ENCODE assay signal across 16 cellular contexts in genomic region chr10:8439040-8439439, GRCh38.
A peak's percentile ranks its signal among the peaks of the same experiment; 100 is the strongest.
DNase-seq lines count a peak whose midpoint lies in the region; ATAC-seq, FAIRE-seq and TF ChIP-seq lines count a peak whose summit lies in the region.
"Had no signal": no experiment of that assay in that cellular context is flagged by ENCODE, and none has a peak within 500 bp of the region (broad histone marks: within the 10 kb centered on the region; RNA-seq: fewer than 3 reads in every experiment).

No MANE protein-coding gene starts in this region.

- 91% methylated on average over 1 of the region's 1 CpG for WGBS in prostate gland

- intact Hi-C loops in naive thymus-derived CD4-positive, alpha-beta T cell (cut with micrococcal nuclease), result loop anchor here in 1 of 2 donors (5.0 kb wide), 1 partner anchor 37 kb away; no protein-coding TSS in a partner anchor
- intact Hi-C loops in prostate gland (cut with DNase I), result no loop called here

- H3K4me3 Mint-ChIP-seq in activated CD8-positive, alpha-beta memory T cell treated with anti-CD3 and anti-CD28 coated beads, Interleukin-2, amount 10 ng/mL, durations not matched to agents 7 days and 5 days, result no peak overlapping the region
- H3K4me3 Mint-ChIP-seq in activated T-helper 17 cell treated with anti-CD3 and anti-CD28 coated beads, Interleukin-2, amount 50 U/mL, for 72 hours, result no peak overlapping the region
- H3K4me3 Mint-ChIP-seq in naive thymus-derived CD4-positive, alpha-beta T cell, result peak overlapping the region in 5 of 10 donors; percentile 6 to 62 (median 33)

- H3K27me3 Mint-ChIP-seq in activated CD8-positive, alpha-beta memory T cell treated with anti-CD3 and anti-CD28 coated beads, Interleukin-2, amount 10 ng/mL, durations not matched to agents 7 days and 5 days, result peaks cover 6% of the 10 kb centered on the region
- H3K27me3 Mint-ChIP-seq in activated T-helper 17 cell treated with anti-CD3 and anti-CD28 coated beads, Interleukin-2, amount 50 U/mL, for 72 hours, result no peaks in the 10 kb centered on the region
- H3K27me3 Mint-ChIP-seq in naive thymus-derived CD4-positive, alpha-beta T cell, result peaks cover 0 to 40% (median 0%) of the 10 kb centered on the region in 5 donors

- POLR2A ChIA-PET in naive thymus-derived CD4-positive, alpha-beta T cell (lab: Charles Lee), result interaction anchor here (1.0 kb wide), 1 partner anchor 107 kb away, joined by 3 read pairs; no protein-coding TSS in a partner anchor

- no peaks in the 10 kb centered on the region for H3K27me3 ChIP-seq in GM06990 (replicated peaks; ENCODE audit: control insufficient read depth, insufficient read depth, low read length)
- H3K27me3 ChIP-seq in naive thymus-derived CD4-positive, alpha-beta T cell (ENCODE audit: control insufficient read depth in 2 of 2, insufficient read depth in 2 of 2, low read length in 2 of 2), result no peaks in the 10 kb centered on the region
- no peaks in the 10 kb centered on the region for H3K27me3 ChIP-seq in prostate gland (replicated peaks; ENCODE audit: insufficient read depth)

- no peaks in the 10 kb centered on the region for H3K9me3 ChIP-seq in naive thymus-derived CD4-positive, alpha-beta T cell (ENCODE audit: control insufficient read depth in 2 of 3, low read length in 3 of 3)
- no peaks in the 10 kb centered on the region for H3K9me3 ChIP-seq in prostate gland

- no peaks in the 10 kb centered on the region for H3K9me3 Mint-ChIP-seq in activated CD8-positive, alpha-beta memory T cell treated with anti-CD3 and anti-CD28 coated beads, Interleukin-2, amount 10 ng/mL, durations not matched to agents 7 days and 5 days (ENCODE audit: low read depth)
- no peaks in the 10 kb centered on the region for H3K9me3 Mint-ChIP-seq in activated T-helper 17 cell treated with anti-CD3 and anti-CD28 coated beads, Interleukin-2, amount 50 U/mL, for 72 hours
- H3K9me3 Mint-ChIP-seq in naive thymus-derived CD4-positive, alpha-beta T cell, result peaks cover 0 to 2% (median 0%) of the 10 kb centered on the region in 11 donors

- H3K36me3 ChIP-seq in GM06990 (ENCODE audit: control insufficient read depth, insufficient read depth, low read length), result no peaks in the 10 kb centered on the region
- H3K36me3 ChIP-seq in naive thymus-derived CD4-positive, alpha-beta T cell (ENCODE audit: control insufficient read depth in 2 of 3, insufficient read depth in 3 of 3, low read length in 3 of 3), result no peaks in the 10 kb centered on the region
- H3K36me3 ChIP-seq in prostate gland, result no peaks in the 10 kb centered on the region

- peaks cover 40% of the 10 kb centered on the region for H3K4me1 Mint-ChIP-seq in activated CD8-positive, alpha-beta memory T cell treated with anti-CD3 and anti-CD28 coated beads, Interleukin-2, amount 10 ng/mL, durations not matched to agents 7 days and 5 days
- H3K4me1 Mint-ChIP-seq in activated T-helper 17 cell treated with anti-CD3 and anti-CD28 coated beads, Interleukin-2, amount 50 U/mL, for 72 hours, result peaks cover 21% of the 10 kb centered on the region
- H3K4me1 Mint-ChIP-seq in naive thymus-derived CD4-positive, alpha-beta T cell, result peaks cover 17 to 39% (median 32%) of the 10 kb centered on the region in 7 donors

- CTCF ChIA-PET in activated CD8-positive, alpha-beta memory T cell treated with anti-CD3 and anti-CD28 coated beads, Interleukin-2, amount 10 ng/mL, durations not matched to agents 7 days and 5 days (lab: Charles Lee), result interaction anchor here (0.8 to 1.4 kb wide), 5 partner anchors 23 to 378 kb away, joined by 3 to 4 read pairs (median 3); no protein-coding TSS in a partner anchor
- CTCF ChIA-PET in naive thymus-derived CD4-positive, alpha-beta T cell (lab: Charles Lee), result no interaction called here

- no peak for ATAC-seq in activated CD8-positive, alpha-beta memory T cell treated with anti-CD3 and anti-CD28 coated beads, Interleukin-2, amount 10 ng/mL, durations not matched to agents 7 days and 5 days
- peak; percentile 9 for ATAC-seq in activated T-helper 17 cell treated with anti-CD3 and anti-CD28 coated beads, Interleukin-2, amount 50 U/mL, for 72 hours (replicated peaks)
- ATAC-seq in naive thymus-derived CD4-positive, alpha-beta T cell, result no peak

- TF ChIP-seq CTCF in GM06990 (IDR thresholded peaks at IDR 0.05; ENCODE audit: insufficient read depth, low read length, poor library complexity, severe bottlenecking) (no peak), prostate gland (IDR thresholded peaks at IDR 0.05) (no peak)

- H3K4me3 ChIP-seq in GM06990 (replicated peaks; ENCODE audit: low read depth, low read length) (no peak overlapping the region), prostate gland (no peak overlapping the region)
- no peak overlapping the region for H3K4me3 ChIP-seq in naive thymus-derived CD4-positive, alpha-beta T cell (ENCODE audit: low read length)

- peaks cover 18 to 19% of the 10 kb centered on the region in 2 donors for H3K4me1 ChIP-seq in naive thymus-derived CD4-positive, alpha-beta T cell (ENCODE audit: control insufficient read depth in 2 of 2, insufficient read depth in 2 of 2, low read length in 2 of 2)
- H3K4me1 ChIP-seq in prostate gland (replicated peaks), result no peaks in the 10 kb centered on the region

- FAIRE-seq in frontal cortex (lab: Jason Lieb, UNC), result no peak
- FAIRE-seq: G401.6, HTR-8/SVneo had no signal

- H3K27ac Mint-ChIP-seq in activated CD8-positive, alpha-beta memory T cell treated with anti-CD3 and anti-CD28 coated beads, Interleukin-2, amount 10 ng/mL, durations not matched to agents 7 days and 5 days, result peak overlapping the region; percentile 48
- no peak overlapping the region for H3K27ac Mint-ChIP-seq in activated T-helper 17 cell treated with anti-CD3 and anti-CD28 coated beads, Interleukin-2, amount 50 U/mL, for 72 hours
- peak overlapping the region in 5 of 9 donors; percentile 24 to 53 (median 48) for H3K27ac Mint-ChIP-seq in naive thymus-derived CD4-positive, alpha-beta T cell

- H3K27ac ChIP-seq in naive thymus-derived CD4-positive, alpha-beta T cell (ENCODE audit: low read depth, low read length), result no peak overlapping the region
- no peak overlapping the region for H3K27ac ChIP-seq in prostate gland

- TF ChIP-seq POLR2A in prostate gland (IDR thresholded peaks at IDR 0.05), result no peak

- peaks cover 11% of the 10 kb centered on the region for H3K36me3 Mint-ChIP-seq in activated CD8-positive, alpha-beta memory T cell treated with anti-CD3 and anti-CD28 coated beads, Interleukin-2, amount 10 ng/mL, durations not matched to agents 7 days and 5 days
- no peaks in the 10 kb centered on the region for H3K36me3 Mint-ChIP-seq in activated T-helper 17 cell treated with anti-CD3 and anti-CD28 coated beads, Interleukin-2, amount 50 U/mL, for 72 hours (ENCODE audit: low read depth)
- H3K36me3 Mint-ChIP-seq in naive thymus-derived CD4-positive, alpha-beta T cell, result peaks cover 0 to 4% (median 0%) of the 10 kb centered on the region in 5 donors

- no peak for DNase-seq in activated CD8-positive, alpha-beta memory T cell treated with anti-CD3 and anti-CD28 coated beads, Interleukin-2, amount 10 ng/mL, durations not matched to agents 7 days and 5 days
- DNase-seq in activated CD8-positive, alpha-beta memory T cell treated with anti-CD3 and anti-CD28 coated beads for 24 hours, result no peak
- peak; percentile 20 for DNase-seq in GM06990 (ENCODE audit: extremely low read depth, insufficient read length)
- DNase-seq in naive thymus-derived CD4-positive, alpha-beta T cell, result no peak
- no peak for DNase-seq in frontal cortex (ENCODE audit: low spot score in 2 of 2)
- DNase-seq in prostate gland (ENCODE audit: low spot score), result no peak
- no peak for DNase-seq in cerebellum (ENCODE audit: low spot score)
- DNase-seq: C1 segment of cervical spinal cord, GOT3, NCI-H1436 treated with DMSO at 0.1 percent for 48 hours, NCI-H2081 treated with DMSO at 0.1 percent for 48 hours, NCI-H226, NCI-H526 treated with DMSO at 0.1 percent for 48 hours had no signal
